In genomic region chr17:21537302-21537701, GRCh38 we compare ENCODE assay signal across 8 cellular contexts.
"Had no signal": no experiment of that assay in that cellular context is flagged by ENCODE, and none has a peak within 500 bp of the region (broad histone marks: within the 10 kb centered on the region; RNA-seq: fewer than 3 reads in every experiment).

No MANE protein-coding gene starts in this region.

- ATAC-seq: HCT116, HepG2 had no signal

- H3K9me3 ChIP-seq: HAP-1 had no signal

- DNase-seq: GOT3, H7, KG1 had no signal

- H3K4me3 ChIP-seq: HAP-1 had no signal

- H3K27ac Mint-ChIP-seq: IgD-negative memory B cell had no signal

- H3K27ac ChIP-seq: HL-60 had no signal

- H3K4me3 Mint-ChIP-seq: IgD-negative memory B cell had no signal

- H3K27me3 Mint-ChIP-seq: IgD-negative memory B cell had no signal
